Comparison of ENCODE assay signal across 29 cellular contexts in genomic region chr10:21648040-21648439, GRCh38.
"Had no signal": no experiment of that assay in that cellular context is flagged by ENCODE, and none has a peak within 500 bp of the region (broad histone marks: within the 10 kb centered on the region; RNA-seq: fewer than 3 reads in every experiment).

No MANE protein-coding gene starts in this region.

- DNase-seq: activated CD4-positive, alpha-beta T cell treated with anti-CD3 and anti-CD28 coated beads for 4 hours; activated CD4-positive, alpha-beta T cell treated with anti-CD3 and anti-CD28 coated beads, Interleukin-2, amount 50 U/mL, for 4 hours; activated CD4-positive, CD25-positive, alpha-beta regulatory T cell; activated CD8-positive, alpha-beta memory T cell treated with anti-CD3 and anti-CD28 coated beads for 24 hours; activated gamma-delta T cell treated with Interleukin-2 at 50 U/mL for 16 hours; activated naive CD4-positive, alpha-beta T cell treated with anti-CD3 and anti-CD28 coated beads, Interleukin-2, amount 50 U/mL, for 16 hours; activated T-cell treated with anti-CD3 and anti-CD28 coated beads, Interleukin-2, amount 50 U/mL, for 1 hour; effector CD8-positive, alpha-beta T cell; left colon; mammary epithelial cell; occipital lobe; psoas muscle; sigmoid colon; small intestine; stimulated activated CD4-positive, alpha-beta T cell treated with anti-CD3 and anti-CD28 coated beads, Interleukin-1b, Interleukin-23, amount 100 ng/mL, for 48 hours; stimulated activated CD4-positive, alpha-beta T cell treated with anti-CD3 and anti-CD28 coated beads, Interleukin-4, amount 100 ng/mL, for 4 hours; stimulated activated CD8-positive, alpha-beta memory T cell treated with anti-CD3 and anti-CD28 coated beads, Interleukin-4, amount 100 ng/mL, for 48 hours; stimulated activated naive CD4-positive, alpha-beta T cell; T-cell; tibial artery; upper lobe of right lung had no signal

- H3K9me3 ChIP-seq: psoas muscle, sigmoid colon, suprapubic skin, tibial artery, upper lobe of right lung had no signal

- H3K27ac ChIP-seq: neural progenitor cell, parathyroid adenoma, psoas muscle, sigmoid colon, suprapubic skin, tibial artery, upper lobe of right lung had no signal

- H3K9ac ChIP-seq: neural progenitor cell, parathyroid adenoma had no signal

- H3K4me3 Mint-ChIP-seq: neural progenitor cell; T-cell; T-helper 2 cell treated with Interferon-gamma antibody and Interleukin-4, amounts not matched to agents 5 μg/mL and 100 μg/mL, for 36 hours had no signal

- H3K9me3 Mint-ChIP-seq: neural progenitor cell; T-helper 2 cell treated with Interferon-gamma antibody and Interleukin-4, amounts not matched to agents 5 μg/mL and 100 μg/mL, for 36 hours had no signal

- H3K27me3 Mint-ChIP-seq: T-cell had no signal

- H3K27ac Mint-ChIP-seq: neural progenitor cell, T-cell had no signal

- ATAC-seq: left colon, psoas muscle, T-cell, upper lobe of right lung had no signal

- FAIRE-seq: bronchial epithelial cell, colon, frontal cortex, keratinocyte, small intestine had no signal

- H3K4me3 ChIP-seq: neural progenitor cell, psoas muscle, sigmoid colon, suprapubic skin, tibial artery, upper lobe of right lung had no signal

- H3K4me1 ChIP-seq: neural progenitor cell, parathyroid adenoma, psoas muscle, upper lobe of right lung had no signal

- H3K4me1 Mint-ChIP-seq: neural progenitor cell had no signal
